In the genomic region with DNA sequence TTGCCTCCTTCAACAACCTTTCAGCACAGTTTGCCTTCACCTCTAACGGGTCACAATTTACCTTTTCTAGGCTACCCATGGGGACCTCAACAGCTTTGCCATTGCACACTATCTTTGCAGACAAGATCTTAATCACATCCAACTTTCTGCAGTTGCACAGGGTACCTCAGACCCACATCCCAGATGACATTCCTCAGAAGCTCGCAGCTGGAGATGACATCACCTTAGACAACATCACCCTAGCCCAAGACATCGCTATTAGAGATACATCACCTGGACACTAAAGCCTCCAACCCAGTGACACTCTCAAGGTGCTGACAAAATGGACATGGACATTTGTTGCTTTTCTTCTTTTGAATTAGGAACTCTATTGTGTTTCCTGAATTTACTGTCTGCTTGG, we compare ENCODE assay signal across 28 cellular contexts. TPM values are rescaled to one million over a fixed set of nuclear protein-coding genes. Genes with fewer than 3 reads are reported as not detected.
"Had no signal": no experiment of that assay in that cellular context is flagged by ENCODE, and none has a peak within 500 bp of the region (broad histone marks: within the 10 kb centered on the region; RNA-seq: fewer than 3 reads in every experiment).

No MANE protein-coding gene starts in this region.

- H3K27me3 ChIP-seq: neural progenitor cell, ovary, spleen, thyroid gland, tibial nerve, upper lobe of right lung, uterus had no signal

- H2AFZ ChIP-seq: neural progenitor cell, parathyroid adenoma had no signal

- ATAC-seq: naive thymus-derived CD4-positive, alpha-beta T cell; natural killer cell; psoas muscle; right cardiac atrium; sciatic nerve; stimulated activated memory B cell treated with anti-CD40 and anti-IgM and Interleukin-4, amounts not matched to agents 10 μg/mL and 1 μg/mL and 100 μg/mL, for 72 hours; stimulated activated naive CD8-positive, alpha-beta T cell treated with anti-CD3 and anti-CD28 coated beads, Interleukin-15, amount 100 ng/mL, for 72 hours; stimulated activated naive CD8-positive, alpha-beta T cell treated with anti-CD3 and anti-CD28 coated beads, Interleukin-15, Interleukin-2, amounts not matched to agents 100 U/mL and 50 U/mL, for 24 hours; upper lobe of right lung had no signal

- H3K4me3 ChIP-seq: neural progenitor cell, ovary, psoas muscle, skin epidermis, smooth muscle cell, spleen, thoracic aorta, thyroid gland, tibial nerve, upper lobe of right lung, uterus had no signal

- H3K4me2 ChIP-seq: neural progenitor cell, smooth muscle cell had no signal

- H3K9ac ChIP-seq: neural progenitor cell, parathyroid adenoma had no signal

- H3K9me3 ChIP-seq: psoas muscle, spleen, thoracic aorta, thyroid gland, tibial nerve, upper lobe of right lung, uterus had no signal

- H3K4me1 ChIP-seq: neural progenitor cell, parathyroid adenoma, psoas muscle, spleen, thyroid gland, tibial nerve, upper lobe of right lung, uterus had no signal

- DNase-seq: naive thymus-derived CD4-positive, alpha-beta T cell; natural killer cell; occipital lobe; ovary; posterior cingulate gyrus; psoas muscle; right cardiac atrium; spleen; stimulated activated CD4-positive, alpha-beta T cell treated with anti-CD3 and anti-CD28 coated beads, Interleukin-12 subunit alpha, Interleukin-12 subunit beta, amount 100 ng/mL, for 4 hours; stimulated activated CD4-positive, alpha-beta T cell treated with anti-CD3 and anti-CD28 coated beads, Interleukin-1b, Interleukin-23, amount 100 ng/mL, for 48 hours; stimulated activated CD4-positive, alpha-beta T cell treated with anti-CD3 and anti-CD28 coated beads, Interleukin-4, amount 100 ng/mL, for 1 hour; stimulated activated CD4-positive, alpha-beta T cell treated with anti-CD3 and anti-CD28 coated beads, Interleukin-4, amount 100 ng/mL, for 4 hours; stimulated activated CD8-positive, alpha-beta memory T cell treated with anti-CD3 and anti-CD28 coated beads, Interleukin-4, amount 100 ng/mL, for 48 hours; stimulated activated naive CD4-positive, alpha-beta T cell; stimulated activated naive CD8-positive, alpha-beta T cell treated with anti-CD3 and anti-CD28 coated beads, Interleukin-15, amount 100 ng/mL, for 72 hours; stimulated activated naive CD8-positive, alpha-beta T cell treated with anti-CD3 and anti-CD28 coated beads, Interleukin-15, Interleukin-2, amounts not matched to agents 100 U/mL and 50 U/mL, for 24 hours; thyroid gland; upper lobe of right lung; uterus had no signal

- H3K27ac ChIP-seq: neural progenitor cell, ovary, parathyroid adenoma, psoas muscle, skin epidermis, spleen, thoracic aorta, thyroid gland, tibial nerve, upper lobe of right lung, uterus had no signal

- H3K79me2 ChIP-seq: parathyroid adenoma had no signal

- H3K36me3 ChIP-seq: neural progenitor cell, ovary, thoracic aorta, thyroid gland, upper lobe of right lung, uterus had no signal

RNA-seq across cellular contexts. Expression of a gene that starts 42.7 kb away (rescaled TPM):
- polyA plus RNA-seq: naive thymus-derived CD4-positive, alpha-beta T cell; neural cell had no signal
